Comparison of ENCODE assay signal across 10 cellular contexts in genomic region chr17:45384800-45385262, GRCh38. TPM values are rescaled to one million over a fixed set of nuclear protein-coding genes. Genes with fewer than 3 reads are reported as not detected.
A peak's percentile ranks its signal among the peaks of the same experiment; 100 is the strongest.
DNase-seq lines count a peak whose midpoint lies in the region; TF ChIP-seq lines count a peak whose summit lies in the region.
"Had no signal": no experiment of that assay in that cellular context is flagged by ENCODE, and none has a peak within 500 bp of the region (broad histone marks: within the 10 kb centered on the region; RNA-seq: fewer than 3 reads in every experiment).

No MANE protein-coding gene starts in this region.

- no peak overlapping the region for H3K27ac ChIP-seq in neuronal stem cell (replicated peaks; ENCODE audit: low read length)
- H3K27ac ChIP-seq: esophagus muscularis mucosa, thoracic aorta had no signal

- H3K27me3 ChIP-seq in Loucy (ENCODE audit: insufficient read depth, low read length, poor library complexity, severe bottlenecking) (no peaks in the 10 kb centered on the region), neuronal stem cell (ENCODE audit: control insufficient read depth in 3 of 3, insufficient read depth in 3 of 3, low read depth in 1 of 3, low read length in 3 of 3) (peaks cover 0 to 42% (median 0%) of the 10 kb centered on the region in 3 experiments)

- no peaks in the 10 kb centered on the region for H4K20me1 ChIP-seq in Loucy (ENCODE audit: insufficient read depth, low read length, poor library complexity, severe bottlenecking)

- no peak overlapping the region for H4K91ac ChIP-seq in neuronal stem cell (ENCODE audit: low read depth, low read length, poor library complexity)

- H3K9ac ChIP-seq in Loucy (ENCODE audit: low read depth, low read length, poor library complexity, severe bottlenecking) (no peak overlapping the region), neuronal stem cell (ENCODE audit: low read depth, low read length, poor library complexity) (peak overlapping the region; percentile 38)

- H4K8ac ChIP-seq in neuronal stem cell (ENCODE audit: low read depth, low read length) = peak overlapping the region; percentile 94

- no peaks in the 10 kb centered on the region for H3K36me3 ChIP-seq in Loucy (ENCODE audit: insufficient read depth, low read length)
- H3K36me3 ChIP-seq in neuronal stem cell (replicated peaks in 1 of 2; ENCODE audit: control insufficient read depth in 2 of 2, insufficient read depth in 2 of 2, low read length in 2 of 2) = no peaks in the 10 kb centered on the region
- H3K36me3 ChIP-seq: esophagus muscularis mucosa, thoracic aorta had no signal

- H3K79me2 ChIP-seq in Loucy (ENCODE audit: insufficient read depth, low read length) = no peaks in the 10 kb centered on the region

- peak overlapping the region; percentile 47 for H3K23ac ChIP-seq in neuronal stem cell (ENCODE audit: low read depth, low read length, poor library complexity)

- H2AK5ac ChIP-seq in neuronal stem cell (ENCODE audit: low read depth, low read length) = peak overlapping the region; percentile 61

- peak; percentile 59 for DNase-seq in Daoy (ENCODE audit: low read depth)
- peak; percentile 54 for DNase-seq in ecto neural progenitor cell (ENCODE audit: low spot score)
- DNase-seq in neuronal stem cell (ENCODE audit: low spot score) = no peak
- DNase-seq in RKO (ENCODE audit: low spot score) = no peak
- no peak for DNase-seq in DMS114 treated with DMSO at 0.1 percent for 48 hours (lab: John Stamatoyannopoulos, UW; ENCODE audit: unreplicated experiment)
- no peak for DNase-seq in activated effector memory CD4-positive, alpha-beta T cell treated with Interleukin-2 at 50 U/mL for 16 hours
- DNase-seq in NCI-H1105 (lab: John Stamatoyannopoulos, UW) = no peak

- H2BK5ac ChIP-seq in neuronal stem cell (ENCODE audit: low read length) = no peak overlapping the region

- H3K4me3 ChIP-seq in Loucy (ENCODE audit: low read length, poor library complexity, severe bottlenecking) (no peak overlapping the region), neuronal stem cell (ENCODE audit: low read length in 2 of 2) (no peak overlapping the region)
- H3K4me3 ChIP-seq: esophagus muscularis mucosa, thoracic aorta had no signal

- H3K18ac ChIP-seq in neuronal stem cell (ENCODE audit: low read length) = peak overlapping the region; percentile 66

- no peaks in the 10 kb centered on the region for H3K79me1 ChIP-seq in neuronal stem cell (ENCODE audit: low read depth, low read length)

- no peak overlapping the region for H3K4ac ChIP-seq in neuronal stem cell (ENCODE audit: low read length)

- no peaks in the 10 kb centered on the region for H3F3A ChIP-seq in Loucy (ENCODE audit: low read depth)

- no CpG with 5 or more reads among the region's 20 CpGs for WGBS in neuronal stem cell (ENCODE audit: extremely low coverage in 2 of 2, insufficient read length in 2 of 2, insufficient replicate concordance in 1 of 2), 2 donors

- H3K9me2 ChIP-seq in Loucy (replicated peaks; ENCODE audit: low read depth, low read length) = no peaks in the 10 kb centered on the region

- peak overlapping the region; percentile 14 for H2BK12ac ChIP-seq in neuronal stem cell (ENCODE audit: low read length)

- H2BK15ac ChIP-seq in neuronal stem cell (ENCODE audit: low read length) = peak overlapping the region; percentile 97

- H2AFZ ChIP-seq in Loucy (ENCODE audit: low read length) (no peak overlapping the region), neuronal stem cell (ENCODE audit: low read length) (peak overlapping the region; percentile 39)

- no peaks in the 10 kb centered on the region for H3K9me3 ChIP-seq in Loucy (ENCODE audit: insufficient read depth, low read depth, low read length)
- no peaks in the 10 kb centered on the region for H3K9me3 ChIP-seq in neuronal stem cell (replicated peaks in 1 of 2; ENCODE audit: control insufficient read depth in 2 of 2, insufficient read depth in 1 of 2, low read depth in 1 of 2, low read length in 2 of 2)
- H3K9me3 ChIP-seq: esophagus muscularis mucosa, thoracic aorta had no signal

- peak overlapping the region; percentile 11 for H2BK120ac ChIP-seq in neuronal stem cell (ENCODE audit: low read depth, low read length)

- H3K4me2 ChIP-seq in Loucy (ENCODE audit: low read depth, low read length, poor library complexity, severe bottlenecking) = peak overlapping the region; percentile 45
- no peak overlapping the region for H3K4me2 ChIP-seq in neuronal stem cell (ENCODE audit: insufficient read depth, low read length, poor library complexity, severe bottlenecking)

- H3K4me1 ChIP-seq in Loucy (ENCODE audit: insufficient read depth, low read length, poor library complexity, severe bottlenecking) = peaks cover 13% of the 10 kb centered on the region
- H3K4me1 ChIP-seq in neuronal stem cell (ENCODE audit: control insufficient read depth in 2 of 2, insufficient read depth in 1 of 2, low read depth in 1 of 2, low read length in 2 of 2) = peaks cover 0 to 7% of the 10 kb centered on the region in 2 donors

- TF ChIP-seq CTCF in Loucy (conservative IDR thresholded peaks at IDR 0.05; ENCODE audit: low read length) = no peak

- no peak overlapping the region for H3K14ac ChIP-seq in neuronal stem cell (ENCODE audit: low read length)

RNA-seq across cellular contexts. Expression of gene ARHGAP27, which starts 47.8 kb away (rescaled TPM):
- total RNA-seq in Daoy (2014; rRNA removed; shearing (Covaris generic)) = 2.8 and 3.3 TPM in 2 replicates
- 1.5 TPM for polyA plus RNA-seq in neuronal stem cell (2013, experiment 1 of 2)
- polyA plus RNA-seq in neuronal stem cell (2013, experiment 2 of 2) = 1.4 TPM

Comparison
In these comparisons a context has a peak if more than half of its experiments do, and no peak if none do; other contexts are left out.
1. DNase-seq: peak in Daoy (single experiment) and ecto neural progenitor cell (single experiment); none in neuronal stem cell (single experiment), RKO (single experiment), DMS114 treated with DMSO at 0.1 percent for 48 hours (single experiment), activated effector memory CD4-positive, alpha-beta T cell treated with Interleukin-2 at 50 U/mL for 16 hours (single experiment) and NCI-H1105 (single experiment).